20 cellular contexts compared by ENCODE assay signal in genomic region chr11:94785509-94785908, GRCh38. TPM values are rescaled to one million over a fixed set of nuclear protein-coding genes. Genes with fewer than 3 reads are reported as not detected.
DNase-seq lines count a peak whose midpoint lies in the region; ATAC-seq, FAIRE-seq and TF ChIP-seq lines count a peak whose summit lies in the region.
"Had no signal": no experiment of that assay in that cellular context is flagged by ENCODE, and none has a peak within 500 bp of the region (broad histone marks: within the 10 kb centered on the region; RNA-seq: fewer than 3 reads in every experiment).

No MANE protein-coding gene starts in this region.

- FAIRE-seq in keratinocyte (lab: Jason Lieb, UNC) (no peak), RCC 7860 (lab: Jason Lieb, UNC) (no peak)
- FAIRE-seq: urothelium cell line had no signal

- no peak overlapping the region for H3K4me2 ChIP-seq in PC-9
- no peak overlapping the region for H3K4me2 ChIP-seq in keratinocyte (ENCODE audit: control insufficient read depth, extremely low read depth, insufficient read depth, low read depth, low read length)
- H3K4me2 ChIP-seq: GM23338 had no signal

- no peak for TF ChIP-seq POLR2A in gastrocnemius medialis (IDR thresholded peaks at IDR 0.05)
- no peak for TF ChIP-seq POLR2A in transverse colon (IDR thresholded peaks at IDR 0.05)

- no peak overlapping the region for H2AFZ ChIP-seq in PC-9
- H2AFZ ChIP-seq in keratinocyte (ENCODE audit: control insufficient read depth, low read length) = no peak overlapping the region
- H2AFZ ChIP-seq: GM23338 had no signal

- H3F3A ChIP-seq in PC-9 (ENCODE audit: insufficient read depth, low read depth) = peaks cover 31% of the 10 kb centered on the region

- in situ Hi-C loops in gastrocnemius medialis (cut with MboI; ENCODE audit: low sequenced_read_pairs in 4 of 4) = no loop called here
- in situ Hi-C loops in transverse colon (cut with MboI; ENCODE audit: low pct_ligation_motif_present in 1 of 4, low pct_unique_long_range_greater_than_20kb in 1 of 4, low sequenced_read_pairs in 3 of 4) = no loop called here

- no peak for TF ChIP-seq EP300 in transverse colon (IDR thresholded peaks at IDR 0.05; ENCODE audit: low read depth)

- no peaks in the 10 kb centered on the region for H3K9me2 ChIP-seq in PC-9 (ENCODE audit: insufficient read depth)

- dilution Hi-C loops in keratinocyte (cut with MboI; ENCODE audit: extremely low pct_ligation_motif_present, low sequenced_read_pairs) = no loop called here

- peak overlapping the region; percentile 18 for H3K27ac ChIP-seq in left ventricle myocardium inferior (replicated peaks)
- peak overlapping the region; percentile 35; the same call in 1 of the 2 replicates for H3K27ac ChIP-seq in PC-9
- H3K27ac ChIP-seq in keratinocyte (ENCODE audit: control insufficient read depth, insufficient read depth, low read length) = peak overlapping the region; percentile 8
- peak overlapping the region in 3 of 4 donors; percentile 40 to 91 (median 71) for H3K27ac ChIP-seq in gastrocnemius medialis
- no peak overlapping the region for H3K27ac ChIP-seq in transverse colon
- H3K27ac ChIP-seq: ovary, stomach had no signal

- peaks cover 99% of the 10 kb centered on the region for H3K79me2 ChIP-seq in PC-9 (ENCODE audit: low read depth)
- peaks cover 94% of the 10 kb centered on the region for H3K79me2 ChIP-seq in keratinocyte (ENCODE audit: control insufficient read depth, insufficient read depth, low read length)

- ATAC-seq in left cardiac atrium (no peak), gastrocnemius medialis (no peak)

- TF ChIP-seq CTCF in left ventricle myocardium inferior (IDR thresholded peaks at IDR 0.05; ENCODE audit: borderline replicate concordance) (no peak), PC-9 (conservative IDR thresholded peaks at IDR 0.05) (no peak), keratinocyte (optimal IDR thresholded peaks at IDR 0.05 in 1 of 3, IDR thresholded peaks at IDR 0.05 in 1 of 3, conservative IDR thresholded peaks at IDR 0.05 in 1 of 3; ENCODE audit: extremely low read depth in 1 of 3, insufficient read depth in 2 of 3, low read length in 3 of 3) (no peak), gastrocnemius medialis (IDR thresholded peaks at IDR 0.05 in 4 of 5, conservative IDR thresholded peaks at IDR 0.05 in 1 of 5) (no peak), transverse colon (IDR thresholded peaks at IDR 0.05) (no peak)

- H3K4me3 ChIP-seq in left ventricle myocardium inferior (no peak overlapping the region), PC-9 (no peak overlapping the region), keratinocyte (ENCODE audit: control insufficient read depth in 2 of 3, extremely low read depth in 1 of 3, insufficient read depth in 2 of 3, low read depth in 1 of 3, low read length in 3 of 3) (no peak overlapping the region), gastrocnemius medialis (no peak overlapping the region), transverse colon (no peak overlapping the region)
- H3K4me3 ChIP-seq: GM23338, ovary, stomach had no signal

- no peaks in the 10 kb centered on the region for H3K27me3 ChIP-seq in left ventricle myocardium inferior (ENCODE audit: low read depth)
- no peaks in the 10 kb centered on the region for H3K27me3 ChIP-seq in PC-9 (ENCODE audit: insufficient read depth, low read depth)
- no peaks in the 10 kb centered on the region for H3K27me3 ChIP-seq in keratinocyte (ENCODE audit: control insufficient read depth, extremely low read depth, insufficient read depth, low read length)
- H3K27me3 ChIP-seq in gastrocnemius medialis = no peaks in the 10 kb centered on the region
- H3K27me3 ChIP-seq in transverse colon = peaks cover 9% of the 10 kb centered on the region
- H3K27me3 ChIP-seq: ovary, stomach had no signal

- peaks cover 93% of the 10 kb centered on the region for H3K4me1 ChIP-seq in left ventricle myocardium inferior
- H3K4me1 ChIP-seq in PC-9 (replicated peaks; ENCODE audit: insufficient read depth) = peaks cover 60% of the 10 kb centered on the region
- peaks cover 52% of the 10 kb centered on the region for H3K4me1 ChIP-seq in keratinocyte (ENCODE audit: control insufficient read depth, extremely low read depth, insufficient read depth, low read length)
- peaks cover 92 to 96% of the 10 kb centered on the region in 2 donors for H3K4me1 ChIP-seq in gastrocnemius medialis
- H3K4me1 ChIP-seq in transverse colon = peaks cover 22 to 62% (median 29%) of the 10 kb centered on the region in 4 donors

- WGBS in transverse colon (ENCODE audit: low coverage in 1 of 2), 2 donors = 57 to 66% methylated on average over 1 to 4 of the region's 4 CpGs

- no peak overlapping the region for H3K9ac ChIP-seq in keratinocyte (ENCODE audit: control insufficient read depth, extremely low read depth, insufficient read depth, low read length)

- intact Hi-C loops in left ventricle myocardium inferior (cut with micrococcal nuclease) = no loop called here
- intact Hi-C loops in left cardiac atrium (cut with DNase I) = no loop called here
- intact Hi-C loops in PC-9 (cut with micrococcal nuclease; ENCODE audit: unreplicated experiment) = no loop called here
- intact Hi-C loops in gastrocnemius medialis (cut with DNase I; ENCODE audit: low total_unique reads) = no loop called here
- intact Hi-C loops in transverse colon (cut with DNase I; ENCODE audit: low total_unique reads) = no loop called here

- POLR2A ChIA-PET in PC-9 (lab: Charles Lee; ENCODE audit: unreplicated experiment) = no interaction called here

- H3K9me3 ChIP-seq in left ventricle myocardium inferior (replicated peaks) = no peaks in the 10 kb centered on the region
- H3K9me3 ChIP-seq in PC-9 (ENCODE audit: insufficient read depth, low read depth) = no peaks in the 10 kb centered on the region
- H3K9me3 ChIP-seq in keratinocyte (ENCODE audit: control insufficient read depth, low read depth, low read length) = no peaks in the 10 kb centered on the region
- no peaks in the 10 kb centered on the region for H3K9me3 ChIP-seq in gastrocnemius medialis
- H3K9me3 ChIP-seq in transverse colon = no peaks in the 10 kb centered on the region
- H3K9me3 ChIP-seq: ovary, stomach had no signal

- peaks cover 3% of the 10 kb centered on the region for H3K9me1 ChIP-seq in keratinocyte (ENCODE audit: control insufficient read depth, extremely low read depth, insufficient read depth, low read length)

- no TSS peak for BruUV-seq in PC-9 (replicated peaks; lab: Mats Ljungman, UMichigan)

- H3K36me3 ChIP-seq in left ventricle myocardium inferior = no peaks in the 10 kb centered on the region
- H3K36me3 ChIP-seq in PC-9 (ENCODE audit: low read depth) = peaks cover 16% of the 10 kb centered on the region
- H3K36me3 ChIP-seq in keratinocyte (ENCODE audit: control insufficient read depth in 2 of 2, extremely low read depth in 1 of 2, insufficient read depth in 2 of 2, low read length in 2 of 2) = peaks cover 2 to 15% of the 10 kb centered on the region in 2 experiments
- H3K36me3 ChIP-seq in gastrocnemius medialis = no peaks in the 10 kb centered on the region
- no peaks in the 10 kb centered on the region for H3K36me3 ChIP-seq in transverse colon
- H3K36me3 ChIP-seq: ovary, stomach had no signal

- peaks cover 61% of the 10 kb centered on the region for H4K20me1 ChIP-seq in PC-9 (ENCODE audit: insufficient read depth)
- H4K20me1 ChIP-seq in keratinocyte (ENCODE audit: control insufficient read depth, extremely low read depth, insufficient read depth, low read length) = peaks cover 25% of the 10 kb centered on the region

- DNase-seq in left ventricle myocardium inferior (no peak), left cardiac atrium (no peak), PC-9 (no peak), keratinocyte (ENCODE audit: low read depth, low spot score) (no peak), gastrocnemius medialis (no peak), RCC 7860 (ENCODE audit: low spot score) (no peak), transverse colon (no peak), LoVo (ENCODE audit: low spot score) (no peak)
- DNase-seq: activated CD4-positive, alpha-beta T cell treated with anti-CD3 and anti-CD28 coated beads, Interleukin-2, amount 50 U/mL, for 48 hours; activated naive CD4-positive, alpha-beta T cell treated with anti-CD3 and anti-CD28 coated beads, Interleukin-2, amount 10 ng/mL, durations not matched to agents 7 days and 5 days; aorta; CD4-positive, alpha-beta memory T cell; DND-41; NCI-H187 treated with DMSO at 0.1 percent for 48 hours; ovary; RPMI8226; stimulated activated CD4-positive, alpha-beta T cell treated with anti-CD3 and anti-CD28 coated beads, Interleukin-2, amount 100 ng/mL, for 24 hours; stomach had no signal

- CTCF ChIA-PET in PC-9 (lab: Charles Lee) = interaction anchor here (0.6 kb wide), 2 partner anchors 44 to 163 kb away, joined by 4 read pairs; no protein-coding TSS in a partner anchor

RNA-seq across cellular contexts. Expression of gene AMOTL1, which starts 17.4 kb away (rescaled TPM):
- total RNA-seq in left ventricle myocardium inferior = 61.1 TPM
- total RNA-seq in left cardiac atrium = 100 to 1,000 TPM in 1 of 2 donors, 10 to 100 TPM in 1; 60.6 to 106 TPM
- total RNA-seq in PC-9 (2021) = 48.0 and 60.5 TPM in 2 replicates
- polyA plus RNA-seq in keratinocyte = 62.4 to 110 TPM (median 86.5 TPM) in 3 replicates
- polyA plus RNA-seq in keratinocyte (2011; ENCODE audit: low read depth) = 28.9 TPM
- 58.9 and 89.6 TPM in 2 replicates for polyA plus RNA-seq in keratinocyte (2011; cell fraction: cytosol; rRNA removed)
- 149 and 163 TPM in 2 replicates for polyA plus RNA-seq in keratinocyte (2011; cell fraction: nucleus; rRNA removed)
- 31.6 and 98.4 TPM in 2 replicates for polyA plus RNA-seq in keratinocyte (2012; ENCODE audit: low replicate concordance)
- 140 to 193 TPM (median 155 TPM) in 3 replicates for polyA minus RNA-seq in keratinocyte
- 103 TPM for polyA minus RNA-seq in keratinocyte (2011; cell fraction: cytosol; rRNA and poly(A)+ RNA removed)
- 195 and 328 TPM in 2 replicates for polyA minus RNA-seq in keratinocyte (2011; cell fraction: nucleus; rRNA and poly(A)+ RNA removed)
- total RNA-seq in gastrocnemius medialis = 100 to 1,000 TPM; 150 to 393 (median 244) TPM
- total RNA-seq in transverse colon = 10 to 100 TPM; 14.3 to 23.9 (median 16.8) TPM

Comparison
In these comparisons a context has a peak if more than half of its experiments do, and no peak if none do; other contexts are left out.
1. H3K27ac ChIP-seq: peak in left ventricle myocardium inferior (single experiment), PC-9 (single experiment), keratinocyte (single experiment) and gastrocnemius medialis (3 of 4); none in transverse colon (0 of 4).